Comparison of ENCODE assay signal across 9 cellular contexts in the genomic region with DNA sequence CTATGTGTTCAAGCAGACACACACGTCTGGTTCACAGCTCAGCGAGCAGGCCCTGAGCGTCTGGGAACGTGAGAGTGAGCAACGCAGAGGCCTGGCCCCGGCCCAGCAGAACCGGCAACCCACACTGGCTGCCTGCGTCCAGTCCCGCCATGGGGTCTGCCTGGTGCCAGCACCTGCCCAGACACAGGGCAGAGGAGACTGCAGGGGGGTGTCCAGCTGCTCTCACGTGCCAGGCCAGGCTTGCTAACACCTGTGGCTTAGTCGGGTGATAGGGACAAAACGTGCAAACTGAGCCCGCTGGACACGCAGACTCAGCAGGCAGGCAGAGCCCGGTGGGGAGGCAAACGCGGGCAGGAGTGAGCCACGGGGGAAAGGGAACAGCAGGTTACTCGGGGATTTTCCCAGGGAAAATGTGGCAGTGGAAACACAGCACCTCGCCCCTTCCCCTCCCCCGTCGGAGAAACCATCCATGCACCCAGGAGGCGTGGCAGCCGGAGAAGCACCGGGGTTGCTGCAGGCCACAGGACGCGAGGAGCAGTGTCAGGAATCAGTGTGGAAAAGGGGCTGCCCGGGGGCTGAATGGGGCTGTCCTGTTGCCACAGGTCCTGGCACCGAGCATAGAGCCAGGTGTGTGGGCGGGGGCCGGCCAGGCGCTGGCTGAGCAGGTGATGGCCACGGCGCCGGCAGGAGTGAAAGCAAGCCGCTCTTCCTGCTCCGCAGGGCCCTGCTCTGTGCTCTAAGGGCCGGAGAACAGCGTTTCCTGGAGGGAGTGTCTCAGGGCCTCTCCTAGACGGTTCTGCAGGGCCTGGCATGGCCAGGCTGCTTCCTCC.
A peak's percentile ranks its signal among the peaks of the same experiment; 100 is the strongest.
DNase-seq lines count a peak whose midpoint lies in the region; ATAC-seq and TF ChIP-seq lines count a peak whose summit lies in the region.
"Had no signal": no experiment of that assay in that cellular context is flagged by ENCODE, and none has a peak within 500 bp of the region (broad histone marks: within the 10 kb centered on the region; RNA-seq: fewer than 3 reads in every experiment).

No MANE protein-coding gene starts in this region.

- H3K9me3 Mint-ChIP-seq in immature natural killer cell: no peaks in the 10 kb centered on the region

- TF ChIP-seq EP300 in suprapubic skin (IDR thresholded peaks at IDR 0.05): no peak

- H3K36me3 Mint-ChIP-seq in immature natural killer cell: peaks cover 0 to 23% (median 8%) of the 10 kb centered on the region in 3 donors

- ATAC-seq in body of pancreas (peak; percentile 73), left colon (peak; percentile 82), HG02759 (IDR thresholded peaks at IDR 0.05; ENCODE audit: unreplicated experiment) (no peak)
- ATAC-seq: K562 had no signal

- H3K4me1 Mint-ChIP-seq in immature natural killer cell: peaks cover 43 to 65% of the 10 kb centered on the region in 2 donors

- peak overlapping the region in 1 of 6 donors; percentile 56 for H3K27ac Mint-ChIP-seq in immature natural killer cell

- TF ChIP-seq POLR2A in body of pancreas (IDR thresholded peaks at IDR 0.05) (no peak), suprapubic skin (IDR thresholded peaks at IDR 0.05) (no peak)

- DNase-seq in NCI-H1092 treated with DMSO at 0.1 percent for 48 hours (lab: John Stamatoyannopoulos, UW) (peak; percentile 48), body of pancreas (peak; percentile 53 to 75 (median 62)), left colon (peak; percentile 68 to 72), suprapubic skin (ENCODE audit: low spot score in 2 of 2) (peak; percentile 59 to 76), SW 1271 (lab: John Stamatoyannopoulos, UW) (no peak), immature natural killer cell (no peak)
- DNase-seq: activated CD8-positive, alpha-beta memory T cell treated with anti-CD3 and anti-CD28 coated beads, Interleukin-2, amount 50 U/mL, for 4 hours had no signal

- no peaks in the 10 kb centered on the region for H3K9me3 ChIP-seq in body of pancreas
- no peaks in the 10 kb centered on the region for H3K9me3 ChIP-seq in suprapubic skin

- 29 to 32% methylated on average over 24 to 40 of the region's 40 CpGs for WGBS in body of pancreas, 2 donors
- 62% methylated on average over 37 of the region's 40 CpGs for WGBS in suprapubic skin

- H3K4me3 Mint-ChIP-seq in immature natural killer cell: no peak overlapping the region

- H3K27ac ChIP-seq in body of pancreas: peak overlapping the region; percentile 18 to 72 (median 66)
- H3K27ac ChIP-seq in suprapubic skin: peak overlapping the region; percentile 56

- H3K4me1 ChIP-seq in body of pancreas (peaks cover 20% of the 10 kb centered on the region), suprapubic skin (peaks cover 34% of the 10 kb centered on the region)

- intact Hi-C loops in body of pancreas (cut with DNase I) (no loop called here), left colon (cut with DNase I, micrococcal nuclease) (no loop called here)

- H3K27me3 ChIP-seq in body of pancreas (no peaks in the 10 kb centered on the region), suprapubic skin (no peaks in the 10 kb centered on the region)

- H3K27me3 Mint-ChIP-seq in immature natural killer cell (ENCODE audit: low read depth in 3 of 3): no peaks in the 10 kb centered on the region

- no peaks in the 10 kb centered on the region for H3K36me3 ChIP-seq in body of pancreas (replicated peaks in 1 of 2; ENCODE audit: insufficient read depth in 1 of 2, low read depth in 2 of 2)
- no peaks in the 10 kb centered on the region for H3K36me3 ChIP-seq in suprapubic skin

- TF ChIP-seq CTCF in body of pancreas (IDR thresholded peaks at IDR 0.05): no peak
- TF ChIP-seq CTCF in suprapubic skin (IDR thresholded peaks at IDR 0.05): no peak

- H3K4me3 ChIP-seq in body of pancreas (no peak overlapping the region), suprapubic skin (peak overlapping the region; percentile 39)
- H3K4me3 ChIP-seq: K562 had no signal

Comparison
In these comparisons a context has a peak if more than half of its experiments do, and no peak if none do; other contexts are left out.
1. DNase-seq: peak in NCI-H1092 treated with DMSO at 0.1 percent for 48 hours (single experiment), body of pancreas (4 of 4), left colon (2 of 2) and suprapubic skin (2 of 2); none in SW 1271 (0 of 2) and immature natural killer cell (0 of 3).